ENCODE assay signal across 15 cellular contexts in the genomic region with DNA sequence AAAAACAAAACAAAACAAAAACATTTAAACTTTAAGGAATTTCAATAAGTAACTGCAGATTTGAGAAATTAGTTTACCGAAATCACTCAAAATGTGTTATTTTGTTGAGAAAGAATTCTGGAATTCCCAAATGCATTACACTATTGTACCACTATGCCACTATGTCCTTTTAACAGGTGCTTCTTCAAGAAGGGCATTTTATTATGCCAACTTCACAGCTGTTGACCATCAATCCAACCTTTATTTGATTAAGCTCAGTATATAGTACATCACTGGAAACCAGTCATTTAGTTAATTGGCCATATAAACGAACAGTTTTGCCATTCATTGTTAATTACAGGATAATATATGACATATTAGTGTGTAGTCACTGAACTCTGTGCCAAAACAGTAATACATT.
DNase-seq lines count a peak whose midpoint lies in the region; TF ChIP-seq lines count a peak whose summit lies in the region.
"Had no signal": no experiment of that assay in that cellular context is flagged by ENCODE, and none has a peak within 500 bp of the region (broad histone marks: within the 10 kb centered on the region; RNA-seq: fewer than 3 reads in every experiment).

No MANE protein-coding gene starts in this region.

- H3K4me3 ChIP-seq in ACC112 (ENCODE audit: low read depth, low read length) = no peak overlapping the region
- H3K4me3 ChIP-seq: BLaER1, GM23338 had no signal

- TF ChIP-seq CTCF in Calu3 (IDR thresholded peaks at IDR 0.05; ENCODE audit: unreplicated experiment) = no peak

- H3K27me3 ChIP-seq in ACC112 (ENCODE audit: insufficient read depth, low read length) = no peaks in the 10 kb centered on the region
- H3K27me3 ChIP-seq: BLaER1 had no signal

- H2AFZ ChIP-seq in ACC112 (ENCODE audit: low read length, unreplicated experiment) = no peak overlapping the region
- H2AFZ ChIP-seq: GM23338 had no signal

- no peak overlapping the region for H3K4me3 Mint-ChIP-seq in Calu3 (ENCODE audit: low read depth, unreplicated experiment)
- H3K4me3 Mint-ChIP-seq: GM23338 had no signal

- no peaks in the 10 kb centered on the region for H3K79me2 ChIP-seq in ACC112 (ENCODE audit: control insufficient read depth, insufficient read depth, low read length, unreplicated experiment)

- CTCF ChIA-PET in Calu3 (lab: Charles Lee) = no interaction called here

- no peaks in the 10 kb centered on the region for H3K27me3 Mint-ChIP-seq in Calu3 (ENCODE audit: unreplicated experiment)

- peak overlapping the region; percentile 99; the same call in 1 of the 2 replicates for H3K27ac ChIP-seq in ACC112 (ENCODE audit: low read depth, low read length)
- H3K27ac ChIP-seq: BLaER1, HL-60 had no signal

- peaks cover 23% of the 10 kb centered on the region for H3K36me3 Mint-ChIP-seq in Calu3 (ENCODE audit: insufficient read depth, unreplicated experiment)

- intact Hi-C loops in Calu3 (cut with micrococcal nuclease; ENCODE audit: unreplicated experiment) = no loop called here

- no TSS peak for BruUV-seq in Calu3 (replicated peaks; lab: Mats Ljungman, UMichigan)

- H3K9me3 Mint-ChIP-seq in Calu3 (ENCODE audit: low read depth, unreplicated experiment) = no peaks in the 10 kb centered on the region
- H3K9me3 Mint-ChIP-seq: GM23338 had no signal

- peaks cover 39% of the 10 kb centered on the region for H3K4me1 Mint-ChIP-seq in Calu3 (ENCODE audit: low read depth, unreplicated experiment)

- H3K4me1 ChIP-seq in ACC112 (ENCODE audit: control insufficient read depth, insufficient read depth, low read length, unreplicated experiment) = peaks cover 41% of the 10 kb centered on the region

- peak overlapping the region; percentile 99 for H3K27ac Mint-ChIP-seq in Calu3 (ENCODE audit: unreplicated experiment)
- H3K27ac Mint-ChIP-seq: GM23338 had no signal

- 0 out of 2 replicates have a peak, but pooled peaks cover 5% of the 10 kb centered on the region for H3K36me3 ChIP-seq in ACC112 (ENCODE audit: insufficient read depth, low read length)
- H3K36me3 ChIP-seq: BLaER1 had no signal

- DNase-seq in Calu3 (no peak), NCI-H146 treated with DMSO at 0.1 percent for 48 hours (lab: John Stamatoyannopoulos, UW; ENCODE audit: unreplicated experiment) (peak; percentile 95), SK-N-DZ (ENCODE audit: low spot score) (peak; percentile 17), HT-29 (ENCODE audit: low spot score) (no peak), RPMI8226 (no peak), OCI-M2 (lab: John Stamatoyannopoulos, UW; ENCODE audit: unreplicated experiment) (no peak)
- DNase-seq: DMS 273 treated with DMSO at 0.1 percent for 48 hours, KBM-7, NCI-H1092 treated with DMSO at 0.1 percent for 48 hours, NCI-H226, NCI-H526 had no signal

Comparison
In these comparisons a context has a peak if more than half of its experiments do, and no peak if none do; other contexts are left out.
1. DNase-seq: peak in NCI-H146 treated with DMSO at 0.1 percent for 48 hours (single experiment) and SK-N-DZ (single experiment); none in Calu3 (single experiment), HT-29 (single experiment), RPMI8226 (single experiment) and OCI-M2 (single experiment).